12 cellular contexts compared by ENCODE assay signal in genomic region chr9:34562136-34562745, GRCh38. TPM values are rescaled to one million over a fixed set of nuclear protein-coding genes. Genes with fewer than 3 reads are reported as not detected.
DNase-seq lines count a peak whose midpoint lies in the region; ATAC-seq and TF ChIP-seq lines count a peak whose summit lies in the region.
"Had no signal": no experiment of that assay in that cellular context is flagged by ENCODE, and none has a peak within 500 bp of the region (broad histone marks: within the 10 kb centered on the region; RNA-seq: fewer than 3 reads in every experiment).

No MANE protein-coding gene starts in this region.

- H4K20me1 ChIP-seq in SK-N-SH (ENCODE audit: insufficient read depth), result no peaks in the 10 kb centered on the region

- peaks cover 49% of the 10 kb centered on the region for H3K27me3 Mint-ChIP-seq in progenitor cell of endocrine pancreas

- no peak for TF ChIP-seq EP300 in SK-N-SH (IDR thresholded peaks at IDR 0.05; ENCODE audit: borderline replicate concordance in 1 of 2, low read depth in 1 of 2, low read length in 1 of 2)

- no peak overlapping the region for H3K9ac ChIP-seq in SK-N-SH
- H3K9ac ChIP-seq: BLaER1 treated with 17β-estradiol and CSF1 and Interleukin-3, amounts not matched to agents 10 nM and 100 nM had no signal

- no peak for ATAC-seq in SK-N-SH treated with all-trans-retinoic acid at 6 μM for 48 hours
- ATAC-seq in HG03175 (IDR thresholded peaks at IDR 0.05; ENCODE audit: unreplicated experiment), result no peak
- ATAC-seq in HG02763 (IDR thresholded peaks at IDR 0.05; ENCODE audit: unreplicated experiment), result no peak
- no peak for ATAC-seq in sciatic nerve

- peak overlapping the region in 1 of 2 experiments; percentile 3; a peak in 1 of 4 replicates for H3K4me3 ChIP-seq in SK-N-SH (ENCODE audit: low read depth in 2 of 2, low read length in 1 of 2)
- no peak overlapping the region for H3K4me3 ChIP-seq in choroid plexus epithelial cell (ENCODE audit: low read depth, low read length)
- H3K4me3 ChIP-seq: BLaER1 treated with 17β-estradiol and CSF1 and Interleukin-3, amounts not matched to agents 10 nM and 100 nM had no signal

- H3K4me3 Mint-ChIP-seq in progenitor cell of endocrine pancreas (ENCODE audit: low read depth), result no peak overlapping the region
- H3K4me3 Mint-ChIP-seq: dendritic cell treated with granulocyte-macrophage colony-stimulating factor and Interleukin-4, amounts not matched to agents 40 ng/mL and 50 ng/mL, for 4 days had no signal

- peak; percentile 58 for TF ChIP-seq CTCF in SK-N-SH (IDR thresholded peaks at IDR 0.05)
- peak; percentile 80 for TF ChIP-seq CTCF in LNCAP (IDR thresholded peaks at IDR 0.05)
- peak; percentile 63 for TF ChIP-seq CTCF in choroid plexus epithelial cell (conservative IDR thresholded peaks at IDR 0.05; ENCODE audit: low read depth, low read length)
- peak; percentile 49 for TF ChIP-seq CTCF in progenitor cell of endocrine pancreas (IDR thresholded peaks at IDR 0.05; ENCODE audit: unreplicated experiment)

- H3K4me1 Mint-ChIP-seq in progenitor cell of endocrine pancreas (ENCODE audit: low read depth), result peaks cover 9% of the 10 kb centered on the region

- POLR2A ChIA-PET in SK-N-SH (lab: Yijun Ruan, JAX), result no interaction called here

- H3K4me1 ChIP-seq in SK-N-SH (ENCODE audit: control insufficient read depth in 1 of 2, insufficient read depth in 2 of 2, low read depth in 1 of 2, low read length in 1 of 2), result peaks cover 0 to 70% of the 10 kb centered on the region in 2 experiments; a peak in 2 of 4 replicates
- H3K4me1 ChIP-seq: BLaER1 treated with 17β-estradiol and CSF1 and Interleukin-3, amounts not matched to agents 10 nM and 100 nM had no signal

- H3K36me3 ChIP-seq in SK-N-SH (replicated peaks in 1 of 2; ENCODE audit: control insufficient read depth in 1 of 2, insufficient read depth in 2 of 2, low read length in 1 of 2), result no peaks in the 10 kb centered on the region
- H3K36me3 ChIP-seq: BLaER1 treated with 17β-estradiol and CSF1 and Interleukin-3, amounts not matched to agents 10 nM and 100 nM had no signal

- H3K27ac Mint-ChIP-seq in progenitor cell of endocrine pancreas, result no peak overlapping the region
- H3K27ac Mint-ChIP-seq: dendritic cell treated with granulocyte-macrophage colony-stimulating factor and Interleukin-4, amounts not matched to agents 40 ng/mL and 50 ng/mL, for 4 days had no signal

- no peak overlapping the region for H3K4me2 ChIP-seq in SK-N-SH
- H3K4me2 ChIP-seq: BLaER1 treated with 17β-estradiol and CSF1 and Interleukin-3, amounts not matched to agents 10 nM and 100 nM had no signal

- H3K27ac ChIP-seq in SK-N-SH (ENCODE audit: low read depth in 2 of 2, low read length in 1 of 2), result peak overlapping the region in 1 of 2 experiments; percentile 74; a peak in 2 of 4 replicates
- H3K27ac ChIP-seq: BLaER1 treated with 17β-estradiol and CSF1 and Interleukin-3, amounts not matched to agents 10 nM and 100 nM had no signal

- H3K9me3 Mint-ChIP-seq in progenitor cell of endocrine pancreas (ENCODE audit: low read depth), result peaks cover 2% of the 10 kb centered on the region
- H3K9me3 Mint-ChIP-seq: dendritic cell treated with granulocyte-macrophage colony-stimulating factor and Interleukin-4, amounts not matched to agents 40 ng/mL and 50 ng/mL, for 4 days had no signal

- DNase-seq in SK-N-SH (peak; percentile 59), choroid plexus epithelial cell (ENCODE audit: low read depth) (no peak), progenitor cell of endocrine pancreas (ENCODE audit: low spot score, unreplicated experiment) (no peak), sciatic nerve (ENCODE audit: low spot score) (no peak)
- DNase-seq: T-helper 9 cell had no signal

- H2AFZ ChIP-seq in SK-N-SH (ENCODE audit: low read depth), result no peak overlapping the region

- H3K9me3 ChIP-seq in SK-N-SH, result no peaks in the 10 kb centered on the region

- H3K27me3 ChIP-seq in SK-N-SH (ENCODE audit: insufficient read depth), result no peaks in the 10 kb centered on the region; the same call in 1 of the 2 replicates

- peak; percentile 49 for TF ChIP-seq RAD21 in SK-N-SH (IDR thresholded peaks at IDR 0.05; ENCODE audit: low read length)

- intact Hi-C loops in sciatic nerve (cut with DNase I), result no loop called here

- H3K9me2 ChIP-seq in SK-N-SH, result no peaks in the 10 kb centered on the region

- WGBS in SK-N-SH (ENCODE audit: low lambda C conversion rate), result 71% methylated on average over 7 of the region's 7 CpGs

- H3K36me3 Mint-ChIP-seq in progenitor cell of endocrine pancreas (ENCODE audit: insufficient read depth), result no peaks in the 10 kb centered on the region

- no peaks in the 10 kb centered on the region for H3F3A ChIP-seq in SK-N-SH (replicated peaks; ENCODE audit: insufficient read depth)

- no peaks in the 10 kb centered on the region for H3K79me2 ChIP-seq in SK-N-SH (ENCODE audit: insufficient read depth)

- CTCF ChIA-PET in SK-N-SH (lab: Yijun Ruan, JAX), result interaction anchor here (0.9 to 8.7 kb wide), 13 partner anchors 8 to 99 kb away, joined by 3 to 83 read pairs (median 6); partner anchors contain the start of gene RPP25L

TF ChIP-seq in SK-N-SH, 30 proteins besides CTCF, POLR2A, EP300 and RAD21 (continues in another document):
- TF ChIP-seq FOSL2 (IDR thresholded peaks at IDR 0.05; ENCODE audit: borderline replicate concordance, low read depth), result no peak
- no peak for TF ChIP-seq PBX3 (IDR thresholded peaks at IDR 0.05)
- TF ChIP-seq RXRA (IDR thresholded peaks at IDR 0.05; ENCODE audit: borderline replicate concordance, low read depth), result no peak
- TF ChIP-seq ELF1 (IDR thresholded peaks at IDR 0.05), result no peak
- TF ChIP-seq USF1 (IDR thresholded peaks at IDR 0.05; ENCODE audit: borderline replicate concordance, low read depth), result no peak
- no peak for TF ChIP-seq FOXJ3 (CRISPR knock-in tag; IDR thresholded peaks at IDR 0.05)
- no peak for TF ChIP-seq RFX5 (IDR thresholded peaks at IDR 0.05; ENCODE audit: low read length)
- TF ChIP-seq SMC3 (IDR thresholded peaks at IDR 0.05; ENCODE audit: low read depth, low read length), result no peak

TF ChIP-seq in SK-N-SH treated with all-trans-retinoic acid at 6 μM for 48 hours, 23 proteins besides CTCF, POLR2A, EP300 and RAD21:
- TF ChIP-seq ZNF565 (CRISPR knock-in tag; conservative IDR thresholded peaks at IDR 0.05; ENCODE audit: low read depth) (no peak), TSHZ2 (CRISPR knock-in tag; IDR thresholded peaks at IDR 0.05) (no peak), SNAI2 (CRISPR knock-in tag; IDR thresholded peaks at IDR 0.05) (no peak), ZC3H10 (CRISPR knock-in tag; IDR thresholded peaks at IDR 0.05) (no peak), ISL1 (CRISPR knock-in tag; IDR thresholded peaks at IDR 0.05) (no peak)

RNA-seq across cellular contexts. Expression of gene CNTFR, which starts 27.3 kb away (rescaled TPM):
- 1.8 and 3.7 TPM in 2 replicates for polyA plus RNA-seq in SK-N-SH (2012; rRNA removed)
- 2.5 and 5.0 TPM in 2 replicates for polyA plus RNA-seq in SK-N-SH (2012; cell fraction: cytosol; rRNA removed)
- polyA plus RNA-seq in SK-N-SH (2012; cell fraction: nucleus; rRNA removed), result 1.2 and 2.3 TPM in 2 replicates
- total RNA-seq in progenitor cell of endocrine pancreas (2.3 and 2.7 TPM in 2 replicates), sciatic nerve (23.2 TPM)
- total RNA-seq: mononuclear cell had no signal

RNA-seq across cellular contexts. Expression of gene ENHO, which starts 39.5 kb away (rescaled TPM):
- 1.2 and 1.5 TPM in 2 replicates for polyA plus RNA-seq in SK-N-SH (2012; rRNA removed)
- 0.44 and 1.2 TPM in 2 replicates for polyA plus RNA-seq in SK-N-SH (2012; cell fraction: cytosol; rRNA removed)
- polyA plus RNA-seq in SK-N-SH (2012; cell fraction: nucleus; rRNA removed), result 0.18 and 1.0 TPM in 2 replicates
- 4.0 and 4.5 TPM in 2 replicates for total RNA-seq in progenitor cell of endocrine pancreas
- total RNA-seq in sciatic nerve, result 23.5 TPM

RNA-seq across cellular contexts. Expression of gene RPP25L, which starts 49.7 kb away (rescaled TPM):
- 46.3 and 47.6 TPM in 2 replicates for polyA plus RNA-seq in SK-N-SH (2012; rRNA removed)
- polyA plus RNA-seq in SK-N-SH (2012; cell fraction: cytosol; rRNA removed), result 22.6 and 32.3 TPM in 2 replicates
- 21.7 and 29.2 TPM in 2 replicates for polyA plus RNA-seq in SK-N-SH (2012; cell fraction: nucleus; rRNA removed)
- total RNA-seq in progenitor cell of endocrine pancreas (29.3 and 30.5 TPM in 2 replicates), sciatic nerve (17.0 TPM)

RNA-seq across cellular contexts. Expression of gene DCTN3, which starts 58.1 kb away (rescaled TPM):
- 210 and 300 TPM in 2 replicates for polyA plus RNA-seq in SK-N-SH (2012; rRNA removed)
- 232 and 236 TPM in 2 replicates for polyA plus RNA-seq in SK-N-SH (2012; cell fraction: cytosol; rRNA removed)
- polyA plus RNA-seq in SK-N-SH (2012; cell fraction: nucleus; rRNA removed), result 163 and 193 TPM in 2 replicates
- total RNA-seq in progenitor cell of endocrine pancreas, result 101 and 102 TPM in 2 replicates
- total RNA-seq in sciatic nerve, result 67.6 TPM
